In the genomic region with DNA sequence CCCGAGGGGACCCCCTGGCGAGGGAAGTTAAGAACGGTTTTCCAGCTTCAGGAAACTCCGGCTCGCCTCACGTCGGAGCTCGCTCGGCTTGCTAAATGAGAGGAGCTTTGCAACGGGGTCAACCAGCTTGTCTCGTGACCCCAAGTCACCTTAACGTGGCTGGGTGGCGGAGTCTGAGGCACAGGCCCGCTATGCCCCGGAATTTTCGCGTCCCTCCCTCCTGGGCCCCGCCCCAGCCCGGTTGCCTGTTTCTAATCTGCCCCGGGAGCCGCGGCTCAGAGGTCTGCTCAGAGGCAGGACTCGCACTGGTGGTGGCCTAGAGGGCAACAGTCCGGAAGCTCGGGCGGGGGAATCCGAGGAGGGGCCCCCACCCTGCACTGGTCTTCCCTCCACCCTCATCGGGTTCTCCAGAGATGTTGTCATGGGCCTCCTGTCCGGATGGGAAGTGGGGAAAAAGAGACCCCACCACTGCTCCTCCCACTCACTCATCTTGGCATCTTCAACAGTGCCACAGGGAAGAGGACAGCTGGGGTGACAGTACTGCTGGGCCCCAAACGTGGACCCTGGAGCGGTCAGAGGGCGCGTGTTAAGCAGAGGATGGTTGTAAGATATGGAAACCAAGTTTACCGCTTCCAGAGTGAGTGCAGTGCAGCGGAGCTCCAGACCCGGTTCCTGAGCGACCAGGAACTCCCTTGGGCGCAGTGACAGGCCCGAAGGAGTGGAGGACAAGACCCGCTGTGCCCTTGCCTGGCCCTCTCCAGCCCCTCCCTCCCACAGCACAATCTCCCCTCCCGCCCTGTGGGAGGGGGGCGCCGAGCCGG, we compare ENCODE assay signal across 1 cellular context.
TF ChIP-seq lines count a peak whose summit lies in the region.

No MANE protein-coding gene starts in this region.

TF ChIP-seq in endothelial cell of umbilical vein, 7 proteins besides CTCF, POLR2A, EP300 and RAD21:
- TF ChIP-seq FOS (IDR thresholded peaks at IDR 0.05; ENCODE audit: borderline replicate concordance, insufficient read depth, low read length) (no peak), GATA2 (IDR thresholded peaks at IDR 0.05; ENCODE audit: insufficient read depth, insufficient read length, low read depth, low read length) (no peak), MYC (IDR thresholded peaks at IDR 0.05; ENCODE audit: low read depth, low read length) (no peak), EZH2 (IDR thresholded peaks at IDR 0.05; ENCODE audit: borderline replicate concordance, low read depth, low read length, severe bottlenecking) (peak; percentile 84), JUN (IDR thresholded peaks at IDR 0.05; ENCODE audit: borderline replicate concordance, insufficient read depth, insufficient read length, low read depth) (no peak)
- TF ChIP-seq, protein P1, sequence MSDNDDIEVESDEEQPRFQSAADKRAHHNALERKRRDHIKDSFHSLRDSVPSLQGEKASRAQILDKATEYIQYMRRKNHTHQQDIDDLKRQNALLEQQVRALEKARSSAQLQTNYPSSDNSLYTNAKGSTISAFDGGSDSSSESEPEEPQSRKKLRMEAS (IDR thresholded peaks at IDR 0.05; ENCODE audit: insufficient read depth, insufficient read length) = no peak
TF ChIP-seq in endothelial cell of umbilical vein: peak in this region for 1.
